Comparison of ENCODE assay signal across 8 cellular contexts in the genomic region with DNA sequence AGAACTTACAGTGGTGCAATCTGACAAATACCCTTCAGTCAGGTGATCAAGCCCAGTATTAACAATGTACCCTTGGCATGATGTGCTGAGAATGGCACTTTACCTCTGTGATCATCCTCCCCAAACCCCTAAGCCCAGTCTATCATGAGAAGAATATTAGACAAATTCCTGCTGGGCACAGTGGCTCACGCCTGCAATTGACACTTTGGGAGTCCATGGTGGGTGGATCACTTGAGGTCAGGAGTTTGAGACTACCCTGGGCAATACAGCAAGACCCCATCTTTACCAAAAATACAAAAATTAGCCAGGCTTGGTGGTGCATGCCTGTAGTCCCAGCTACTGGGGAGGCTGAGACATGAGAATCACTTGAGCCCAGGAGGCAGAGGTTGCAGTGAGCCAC.
"Had no signal": no experiment of that assay in that cellular context is flagged by ENCODE, and none has a peak within 500 bp of the region (broad histone marks: within the 10 kb centered on the region; RNA-seq: fewer than 3 reads in every experiment).

No MANE protein-coding gene starts in this region.

- H2AFZ ChIP-seq: GM23248 had no signal

- DNase-seq: GM23248, H9, HCEC 1CT, HFFc6, Kasumi-1, KG1 had no signal

- FAIRE-seq: H1, H54 had no signal

- H3K27ac ChIP-seq: GM23248 had no signal

- H3K9ac ChIP-seq: GM23248 had no signal

- H3K4me3 ChIP-seq: GM23248 had no signal
